In the genomic region with DNA sequence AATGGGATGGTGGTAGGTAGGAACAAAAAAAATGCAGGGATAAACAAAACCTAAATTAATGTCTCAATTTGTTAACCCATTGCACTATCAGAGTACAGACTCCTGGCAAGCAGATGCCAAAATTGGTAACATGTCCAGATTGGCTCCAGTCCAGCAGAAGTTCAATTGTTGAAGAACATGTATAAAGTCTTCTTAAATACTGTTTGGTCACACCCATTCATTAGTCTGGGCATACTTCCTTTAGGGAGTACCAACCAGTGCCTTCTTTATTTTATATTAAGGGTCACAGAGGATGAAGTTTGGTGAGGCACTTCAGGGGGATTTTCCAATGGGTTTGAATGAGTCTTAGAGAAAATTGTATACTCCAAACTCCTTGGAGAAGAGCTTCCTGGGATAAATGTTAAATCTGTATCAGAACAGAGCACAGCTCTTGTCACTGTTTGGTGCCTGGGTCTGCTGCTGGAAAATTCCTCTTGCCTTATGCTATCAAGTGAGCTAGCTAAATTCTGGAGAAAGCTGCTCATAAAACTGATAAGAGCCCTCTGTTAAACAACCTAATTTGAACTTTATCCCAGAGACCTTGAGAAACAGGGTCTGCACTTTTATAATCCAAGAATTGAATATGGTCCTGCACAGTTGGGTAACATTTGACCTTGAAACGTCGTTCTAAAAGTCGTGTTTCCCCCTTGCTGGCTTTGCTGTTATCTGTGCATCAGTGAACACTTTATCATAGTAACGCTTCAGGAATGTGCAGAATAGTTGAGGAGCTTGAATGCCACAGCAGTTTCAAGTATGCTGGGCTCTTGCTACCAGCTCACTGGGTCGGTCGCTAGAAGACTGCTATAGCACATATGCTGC, we compare ENCODE assay signal across 11 cellular contexts.
DNase-seq lines count a peak whose midpoint lies in the region.
"Had no signal": no experiment of that assay in that cellular context is flagged by ENCODE, and none has a peak within 500 bp of the region (broad histone marks: within the 10 kb centered on the region; RNA-seq: fewer than 3 reads in every experiment).

No MANE protein-coding gene starts in this region.

- no peaks in the 10 kb centered on the region for H3K27me3 ChIP-seq in muscle layer of colon (ENCODE audit: control insufficient read depth in 1 of 2, insufficient read depth in 2 of 2, low read length in 2 of 2)

- DNase-seq in AG08395 (ENCODE audit: low spot score), result peak; percentile 83
- peak; percentile 63 for DNase-seq in LHCN-M2 (ENCODE audit: low read depth)
- peak; percentile 26 for DNase-seq in dermis blood vessel endothelial cell
- DNase-seq in GM19240 (ENCODE audit: insufficient read length, low spot score), result no peak
- no peak for DNase-seq in NCI-H446 treated with DMSO at 0.1 percent for 48 hours (lab: John Stamatoyannopoulos, UW)
- no peak for DNase-seq in NCI-H510A treated with DMSO at 0.1 percent for 48 hours (lab: John Stamatoyannopoulos, UW)
- DNase-seq in activated CD4-positive, alpha-beta T cell treated with anti-CD3 and anti-CD28 coated beads for 48 hours, result no peak
- DNase-seq: activated CD4-positive, alpha-beta T cell treated with anti-CD3 and anti-CD28 coated beads, Interleukin-2, amount 10 ng/mL, durations not matched to agents 7 days and 5 days; CD8-positive, alpha-beta memory T cell; cerebellar nuclear complex had no signal

- H3K9ac ChIP-seq in muscle layer of colon (ENCODE audit: low read length), result no peak overlapping the region

- peak overlapping the region; percentile 34 for H3K27ac ChIP-seq in muscle layer of colon (ENCODE audit: low read depth, low read length)

- no peaks in the 10 kb centered on the region for H3K36me3 ChIP-seq in muscle layer of colon (ENCODE audit: insufficient read depth, low read length)

- H3K9me3 ChIP-seq in muscle layer of colon (ENCODE audit: low read length), result no peaks in the 10 kb centered on the region

- peaks cover 33% of the 10 kb centered on the region for H3K4me1 ChIP-seq in muscle layer of colon (ENCODE audit: insufficient read depth, low read length)

- no peak overlapping the region for H3K4me3 ChIP-seq in muscle layer of colon (ENCODE audit: low read depth in 1 of 2, low read length in 2 of 2)

Comparison
In these comparisons a context has a peak if more than half of its experiments do, and no peak if none do; other contexts are left out.
1. DNase-seq: peak in AG08395 (single experiment), LHCN-M2 (single experiment) and dermis blood vessel endothelial cell (single experiment); none in GM19240 (single experiment), NCI-H446 treated with DMSO at 0.1 percent for 48 hours (single experiment), NCI-H510A treated with DMSO at 0.1 percent for 48 hours (single experiment) and activated CD4-positive, alpha-beta T cell treated with anti-CD3 and anti-CD28 coated beads for 48 hours (single experiment).